Comparison of ENCODE assay signal across 29 cellular contexts in genomic region chr6:166937716-166938115, GRCh38.
"Had no signal": no experiment of that assay in that cellular context is flagged by ENCODE, and none has a peak within 500 bp of the region (broad histone marks: within the 10 kb centered on the region; RNA-seq: fewer than 3 reads in every experiment).

No MANE protein-coding gene starts in this region.

- DNase-seq: activated B cell treated with CpG ODN at 0.5 μM for 24 hours; activated CD4-positive, alpha-beta memory T cell treated with anti-CD3 and anti-CD28 coated beads for 36 hours; activated CD4-positive, alpha-beta T cell treated with anti-CD3 and anti-CD28 coated beads for 1 hour; activated CD4-positive, alpha-beta T cell treated with anti-CD3 and anti-CD28 coated beads, Interleukin-2, amount 10 ng/mL, durations not matched to agents 7 days and 5 days; activated gamma-delta T cell treated with Interleukin-2 at 50 U/mL for 16 hours; activated naive CD4-positive, alpha-beta T cell treated with anti-CD3 and anti-CD28 coated beads, Interleukin-2, amount 50 U/mL, for 16 hours; amygdala; brain microvascular endothelial cell; Karpas-422; MM.1S; NCI-H1105; NCI-H1436; NCI-H1694 treated with DMSO at 0.1 percent for 48 hours; NCI-H2029 treated with DMSO at 0.1 percent for 48 hours; NCI-H510A treated with DMSO at 0.1 percent for 48 hours; NCI-H69; NK-92 treated with Interleukin-12 subunit alpha and Interleukin-12 subunit beta, amount 100 ng/mL, for 24 hours; Right ventricle myocardium superior; SW 1271; T-helper 2 cell; T1000 had no signal

- H3K9me3 ChIP-seq: Peyer's patch, SJSA1 had no signal

- FAIRE-seq: astrocyte, TTC549 had no signal

- H3K36me3 ChIP-seq: cardiac muscle cell, SJSA1 had no signal

- H3K9me3 Mint-ChIP-seq: activated B cell treated with CpG ODN at 0.5 μM for 24 hours; activated CD4-positive, alpha-beta memory T cell treated with anti-CD3 and anti-CD28 coated beads for 36 hours; activated CD4-positive, alpha-beta T cell treated with anti-CD3 and anti-CD28 coated beads, Interleukin-2, amount 10 ng/mL, durations not matched to agents 7 days and 5 days; activated T-helper 2 cell treated with anti-CD3 and anti-CD28 coated beads, Interferon-gamma antibody, Interleukin-2, Interleukin-4, amounts not matched to agents 10 μg/mL and 5 μg/mL and 100 μg/mL, durations not matched to agents 14 hours and 24 hours and 36 hours had no signal

- ATAC-seq: SK-N-SH treated with all-trans-retinoic acid at 6 μM for 48 hours had no signal

- H3K27me3 ChIP-seq: brain microvascular endothelial cell, cardiac muscle cell, Peyer's patch, SJSA1 had no signal

- H3K4me3 ChIP-seq: cardiac muscle cell, Peyer's patch, SJSA1 had no signal

- H3K27ac Mint-ChIP-seq: activated CD4-positive, alpha-beta T cell treated with anti-CD3 and anti-CD28 coated beads, Interleukin-2, amount 10 ng/mL, durations not matched to agents 7 days and 5 days; activated T-helper 2 cell treated with anti-CD3 and anti-CD28 coated beads, Interferon-gamma antibody, Interleukin-2, Interleukin-4, amounts not matched to agents 10 μg/mL and 5 μg/mL and 100 μg/mL, durations not matched to agents 14 hours and 24 hours and 36 hours had no signal

- H3K4me1 ChIP-seq: Peyer's patch had no signal

- H3K27ac ChIP-seq: brain microvascular endothelial cell, cardiac muscle cell, Peyer's patch, RWPE1, SJSA1 had no signal

- H3K4me3 Mint-ChIP-seq: activated B cell treated with CpG ODN at 0.5 μM for 24 hours; activated CD4-positive, alpha-beta memory T cell treated with anti-CD3 and anti-CD28 coated beads for 36 hours; activated CD4-positive, alpha-beta T cell treated with anti-CD3 and anti-CD28 coated beads, Interleukin-2, amount 10 ng/mL, durations not matched to agents 7 days and 5 days had no signal

- H3K27me3 Mint-ChIP-seq: activated B cell treated with CpG ODN at 0.5 μM for 24 hours; activated CD4-positive, alpha-beta memory T cell treated with anti-CD3 and anti-CD28 coated beads for 36 hours; activated CD4-positive, alpha-beta T cell treated with anti-CD3 and anti-CD28 coated beads, Interleukin-2, amount 10 ng/mL, durations not matched to agents 7 days and 5 days had no signal
